ENCODE assay signal across 16 cellular contexts in genomic region chr1:30034627-30035521, GRCh38.
A peak's percentile ranks its signal among the peaks of the same experiment; 100 is the strongest.
DNase-seq lines count a peak whose midpoint lies in the region; ATAC-seq, FAIRE-seq and TF ChIP-seq lines count a peak whose summit lies in the region.
"Had no signal": no experiment of that assay in that cellular context is flagged by ENCODE, and none has a peak within 500 bp of the region (broad histone marks: within the 10 kb centered on the region; RNA-seq: fewer than 3 reads in every experiment).

No MANE protein-coding gene starts in this region.

- H3K79me1 ChIP-seq in IMR-90 (ENCODE audit: low read depth in 1 of 2, low read length in 2 of 2) = no peaks in the 10 kb centered on the region

- H3K4me1 ChIP-seq in IMR-90 (ENCODE audit: control insufficient read depth, insufficient read depth, low read length) = no peaks in the 10 kb centered on the region
- peaks cover 9% of the 10 kb centered on the region for H3K4me1 ChIP-seq in HepG2 (ENCODE audit: insufficient read depth, low read length)
- H3K4me1 ChIP-seq in mucosa of descending colon (ENCODE audit: low read depth) = peaks cover 4% of the 10 kb centered on the region
- H3K4me1 ChIP-seq in CD4-positive, alpha-beta memory T cell (ENCODE audit: insufficient read depth, low read length) = no peaks in the 10 kb centered on the region
- H3K4me1 ChIP-seq: upper lobe of left lung had no signal

- H3K9me3 ChIP-seq in IMR-90 (ENCODE audit: control insufficient read depth, insufficient read depth, low read length) (no peaks in the 10 kb centered on the region), HepG2 (ENCODE audit: low read length) (peaks cover 9% of the 10 kb centered on the region), mucosa of descending colon (peaks cover 11% of the 10 kb centered on the region)
- H3K9me3 ChIP-seq in CD4-positive, alpha-beta memory T cell (ENCODE audit: control insufficient read depth in 1 of 2, low read length in 2 of 2) = no peaks in the 10 kb centered on the region
- H3K9me3 ChIP-seq: upper lobe of left lung had no signal

- no peak overlapping the region for H2BK15ac ChIP-seq in IMR-90 (ENCODE audit: low read depth, low read length)

- H3K56ac ChIP-seq in IMR-90 (ENCODE audit: extremely low read depth, insufficient read depth, low read length) = no peak overlapping the region

- H3K18ac ChIP-seq in IMR-90 (ENCODE audit: low read depth, low read length) = no peak overlapping the region

- dilution Hi-C loops in IMR-90 (cut with HindIII; ENCODE audit: low sequenced_read_pairs, unreplicated experiment) = no loop called here

- no peak for FAIRE-seq in HepG2 (lab: Jason Lieb, UNC)
- FAIRE-seq: GM19239 had no signal

- WGBS in IMR-90 (ENCODE audit: extremely low coverage in 2 of 2, insufficient read length in 1 of 2), 2 experiments = 21% methylated on average over 9 of the region's 24 CpGs; no CpG with 5 or more reads in 1 of the 2 experiments
- WGBS in HepG2 (ENCODE audit: low lambda C conversion rate) = 2% methylated on average over 3 of the region's 24 CpGs

- POLR2A ChIA-PET in IMR-90 (lab: Charles Lee; ENCODE audit: unreplicated experiment) (no interaction called here), WTC11 (lab: Charles Lee) (no interaction called here), HepG2 (lab: Yijun Ruan, JAX) (no interaction called here)
- POLR2A ChIA-PET in CD4-positive, alpha-beta memory T cell (lab: Charles Lee; ENCODE audit: partially characterized antibody) = no interaction called here

- in situ Hi-C loops in IMR-90 (cut with MboI; ENCODE audit: low sequenced_read_pairs) (no loop called here), HepG2 (cut with HindIII; ENCODE audit: extremely low pct_ligation_motif_present, low pct_unique_long_range_greater_than_20kb) (no loop called here)

- H4K5ac ChIP-seq in IMR-90 (ENCODE audit: low read depth, low read length) = no peak overlapping the region

- H3K14ac ChIP-seq in IMR-90 (replicated peaks; ENCODE audit: low read depth, low read length) = no peak overlapping the region

- H3K79me2 ChIP-seq in HepG2 (ENCODE audit: insufficient read depth, low read length) = no peaks in the 10 kb centered on the region

- H3K9ac ChIP-seq in IMR-90 (ENCODE audit: low read depth, low read length) (no peak overlapping the region), HepG2 (ENCODE audit: insufficient read depth, low read depth, low read length) (no peak overlapping the region)
- H3K9ac ChIP-seq: KMS-11 had no signal

- no peak overlapping the region for H2BK20ac ChIP-seq in IMR-90 (ENCODE audit: low read depth, low read length)

- H3K27ac Mint-ChIP-seq in WTC11 = no peak overlapping the region; the same call in 1 of the 2 replicates
- H3K27ac Mint-ChIP-seq in CD4-positive, alpha-beta memory T cell = no peak overlapping the region
- H3K27ac Mint-ChIP-seq: activated naive CD8-positive, alpha-beta T cell treated with anti-CD3 and anti-CD28 coated beads, Interleukin-2, amount 50 U/mL, for 24 hours; CD4-positive, CD25-positive, alpha-beta regulatory T cell; T-helper 1 cell treated with Interleukin-12 subunit alpha and Interleukin-12 subunit beta and Interleukin-4 antibody, amounts not matched to agents 30 μg/mL and 1 μg/mL, for 36 hours had no signal

- H3K9me3 Mint-ChIP-seq in WTC11 = peaks cover 27% of the 10 kb centered on the region
- peaks cover 0 to 6% (median 3%) of the 10 kb centered on the region in 8 donors for H3K9me3 Mint-ChIP-seq in CD4-positive, alpha-beta memory T cell

- H3K23ac ChIP-seq in IMR-90 (ENCODE audit: low read depth, low read length) = no peak overlapping the region

- H3K4me2 ChIP-seq in IMR-90 (ENCODE audit: low read depth, low read length) (no peak overlapping the region), HepG2 (ENCODE audit: low read depth, low read length) (no peak overlapping the region)
- H3K4me2 ChIP-seq: KMS-11, smooth muscle cell had no signal

- no peak overlapping the region for H2BK5ac ChIP-seq in IMR-90 (ENCODE audit: low read depth, low read length, poor library complexity, severe bottlenecking)

- no peak overlapping the region for H4K8ac ChIP-seq in IMR-90 (ENCODE audit: low read depth in 2 of 2, low read length in 2 of 2)

- ATAC-seq in IMR-90 (ENCODE audit: low read depth) = no peak
- no peak for ATAC-seq in WTC11
- no peak for ATAC-seq in HepG2
- no peak for ATAC-seq in HG03097 (IDR thresholded peaks at IDR 0.05; ENCODE audit: low FRiP score, unreplicated experiment)
- ATAC-seq in mucosa of descending colon = no peak
- ATAC-seq: activated naive CD8-positive, alpha-beta T cell treated with anti-CD3 and anti-CD28 coated beads, Interleukin-2, amount 50 U/mL, for 24 hours had no signal

- H3K27me3 ChIP-seq in IMR-90 (ENCODE audit: control insufficient read depth, insufficient read depth, low read length) (no peaks in the 10 kb centered on the region), HepG2 (ENCODE audit: control insufficient read depth in 1 of 2, insufficient read depth in 2 of 2, low read length in 2 of 2) (no peaks in the 10 kb centered on the region)
- no peaks in the 10 kb centered on the region for H3K27me3 ChIP-seq in CD4-positive, alpha-beta memory T cell (ENCODE audit: insufficient read depth, low read length)

- H3K4ac ChIP-seq in IMR-90 (ENCODE audit: low read depth, low read length) = no peak overlapping the region

- H2AK5ac ChIP-seq in IMR-90 (ENCODE audit: low read depth, low read length) = no peak overlapping the region

- H4K20me1 ChIP-seq in IMR-90 (ENCODE audit: insufficient read depth, low read length) = no peaks in the 10 kb centered on the region
- no peaks in the 10 kb centered on the region for H4K20me1 ChIP-seq in HepG2 (ENCODE audit: insufficient read depth, low read length)

- CTCF ChIA-PET in IMR-90 (lab: Yijun Ruan, JAX) (no interaction called here), WTC11 (lab: Charles Lee) (interaction anchor here (0.5 to 1.1 kb wide), 2 partner anchors 242 to 331 kb away, joined by 3 to 4 read pairs; no protein-coding TSS in a partner anchor), HepG2 (lab: Yijun Ruan, JAX; ENCODE audit: low intra/inter-chr PET ratio, low total read pairs) (no interaction called here)
- CTCF ChIA-PET in CD4-positive, alpha-beta memory T cell (lab: Charles Lee; ENCODE audit: partially characterized antibody) = no interaction called here

- H3K4me3 ChIP-seq in IMR-90 (ENCODE audit: insufficient read depth, low read depth, low read length) = no peak overlapping the region
- no peak overlapping the region for H3K4me3 ChIP-seq in HepG2 (replicated peaks in 1 of 3; ENCODE audit: insufficient read depth in 1 of 3, low read depth in 2 of 3, low read length in 3 of 3)
- H3K4me3 ChIP-seq in mucosa of descending colon = no peak overlapping the region
- H3K4me3 ChIP-seq in CD4-positive, alpha-beta memory T cell (ENCODE audit: low read length in 2 of 2) = no peak overlapping the region
- H3K4me3 ChIP-seq: smooth muscle cell, upper lobe of left lung had no signal

- TF ChIP-seq POLR2A in IMR-90 (IDR thresholded peaks at IDR 0.05; ENCODE audit: low read depth, low read length) = no peak
- TF ChIP-seq POLR2A in HepG2 (IDR thresholded peaks at IDR 0.05; ENCODE audit: insufficient read depth in 1 of 2, low read depth in 2 of 2, low read length in 2 of 2) = no peak

- H2AFZ ChIP-seq in IMR-90 (replicated peaks; ENCODE audit: low read length, poor library complexity) (peak overlapping the region; percentile 67), HepG2 (ENCODE audit: low read length) (no peak overlapping the region)

- H2BK120ac ChIP-seq in IMR-90 (ENCODE audit: low read depth, low read length) = no peak overlapping the region

- no peaks in the 10 kb centered on the region for H3K36me3 ChIP-seq in IMR-90 (ENCODE audit: control insufficient read depth, insufficient read depth, low read length)
- no peaks in the 10 kb centered on the region for H3K36me3 ChIP-seq in HepG2 (replicated peaks in 1 of 2; ENCODE audit: control insufficient read depth in 1 of 2, insufficient read depth in 2 of 2, low read length in 2 of 2)
- no peaks in the 10 kb centered on the region for H3K36me3 ChIP-seq in mucosa of descending colon (ENCODE audit: low read depth)
- no peaks in the 10 kb centered on the region for H3K36me3 ChIP-seq in CD4-positive, alpha-beta memory T cell (ENCODE audit: insufficient read depth, low read length)
- H3K36me3 ChIP-seq: upper lobe of left lung had no signal

- no peak overlapping the region for H4K91ac ChIP-seq in IMR-90 (ENCODE audit: insufficient read depth, low read depth, low read length)

- H3K9me1 ChIP-seq in IMR-90 (ENCODE audit: insufficient read depth, low read length) = no peaks in the 10 kb centered on the region

- no peak overlapping the region for H2AK9ac ChIP-seq in IMR-90 (replicated peaks; ENCODE audit: low read depth, low read length, poor library complexity)

- TF ChIP-seq RAD21 in IMR-90 (IDR thresholded peaks at IDR 0.05; ENCODE audit: low read length) (no peak), HepG2 (CRISPR knock-in tag; IDR thresholded peaks at IDR 0.05) (no peak)

- H3K4me3 Mint-ChIP-seq in WTC11 = no peak overlapping the region
- no peak overlapping the region for H3K4me3 Mint-ChIP-seq in CD4-positive, alpha-beta memory T cell
- H3K4me3 Mint-ChIP-seq: activated naive CD8-positive, alpha-beta T cell treated with anti-CD3 and anti-CD28 coated beads, Interleukin-2, amount 50 U/mL, for 24 hours; CD4-positive, CD25-positive, alpha-beta regulatory T cell; H9; T-helper 1 cell treated with Interleukin-12 subunit alpha and Interleukin-12 subunit beta and Interleukin-4 antibody, amounts not matched to agents 30 μg/mL and 1 μg/mL, for 36 hours had no signal

- peaks cover 8% of the 10 kb centered on the region; the same call in 1 of the 2 replicates for H3K4me1 Mint-ChIP-seq in WTC11
- no peaks in the 10 kb centered on the region for H3K4me1 Mint-ChIP-seq in CD4-positive, alpha-beta memory T cell
- H3K4me1 Mint-ChIP-seq: activated naive CD8-positive, alpha-beta T cell treated with anti-CD3 and anti-CD28 coated beads, Interleukin-2, amount 50 U/mL, for 24 hours had no signal

- H3K27ac ChIP-seq in IMR-90 (ENCODE audit: insufficient read depth, low read length) = no peak overlapping the region
- no peak overlapping the region for H3K27ac ChIP-seq in HepG2 (ENCODE audit: extremely low read length, insufficient read depth, low read length)
- H3K27ac ChIP-seq in CD4-positive, alpha-beta memory T cell (ENCODE audit: low read depth, low read length) = no peak overlapping the region
- H3K27ac ChIP-seq: KMS-11, upper lobe of left lung had no signal

- DNase-seq in COR-L47 (lab: John Stamatoyannopoulos, UW) (peak; percentile 70), IMR-90 (peak; percentile 5), WTC11 (ENCODE audit: low spot score) (no peak), HepG2 (ENCODE audit: low spot score) (no peak), NCI-H510A treated with DMSO at 0.1 percent for 48 hours (lab: John Stamatoyannopoulos, UW) (no peak), mucosa of descending colon (no peak)
- DNase-seq in CD4-positive, alpha-beta memory T cell = no peak
- DNase-seq: activated naive CD8-positive, alpha-beta T cell treated with anti-CD3 and anti-CD28 coated beads, Interleukin-2, amount 50 U/mL, for 24 hours; CD4-positive, CD25-positive, alpha-beta regulatory T cell; H9 had no signal

- H3K36me3 Mint-ChIP-seq in WTC11 = peaks cover 12% of the 10 kb centered on the region
- no peaks in the 10 kb centered on the region for H3K36me3 Mint-ChIP-seq in CD4-positive, alpha-beta memory T cell
- H3K36me3 Mint-ChIP-seq: CD4-positive, CD25-positive, alpha-beta regulatory T cell had no signal

- H3K27me3 Mint-ChIP-seq in WTC11 (ENCODE audit: low read depth) = peaks cover 3% of the 10 kb centered on the region
- peaks cover 5 to 7% of the 10 kb centered on the region in 2 donors for H3K27me3 Mint-ChIP-seq in CD4-positive, alpha-beta memory T cell
- H3K27me3 Mint-ChIP-seq: CD4-positive, CD25-positive, alpha-beta regulatory T cell had no signal

- TF ChIP-seq CTCF in IMR-90 (conservative IDR thresholded peaks at IDR 0.05; ENCODE audit: low read depth, low read length) (no peak), WTC11 (IDR thresholded peaks at IDR 0.05) (no peak), HepG2 (CRISPR knock-in tag; IDR thresholded peaks at IDR 0.05) (no peak), mucosa of descending colon (IDR thresholded peaks at IDR 0.05) (no peak)

- no TSS peak for BruUV-seq in IMR-90 (replicated peaks; lab: Mats Ljungman, UMichigan)
- BruUV-seq in HepG2 (replicated peaks; lab: Mats Ljungman, UMichigan) = no TSS peak

- TF ChIP-seq EP300 in HepG2 (IDR thresholded peaks at IDR 0.05; ENCODE audit: low read depth in 2 of 2, low read length in 2 of 2) (no peak), HepG2 (CRISPR knock-in tag; IDR thresholded peaks at IDR 0.05; ENCODE audit: borderline replicate concordance) (no peak)

- intact Hi-C loops in IMR-90 (cut with micrococcal nuclease) = no loop called here
- intact Hi-C loops in HepG2 (cut with micrococcal nuclease; ENCODE audit: unreplicated experiment) = no loop called here
- intact Hi-C loops in mucosa of descending colon (cut with DNase I, micrococcal nuclease) = no loop called here
- intact Hi-C loops in CD4-positive, alpha-beta memory T cell (cut with micrococcal nuclease) = no loop called here

Comparison
In these comparisons a context has a peak if more than half of its experiments do, and no peak if none do; other contexts are left out.
1. DNase-seq: peak in COR-L47 (single experiment) and IMR-90 (single experiment); none in WTC11 (single experiment), HepG2 (single experiment), NCI-H510A treated with DMSO at 0.1 percent for 48 hours (single experiment), mucosa of descending colon (0 of 3) and CD4-positive, alpha-beta memory T cell (0 of 5).